14 cellular contexts compared by ENCODE assay signal in the genomic region with DNA sequence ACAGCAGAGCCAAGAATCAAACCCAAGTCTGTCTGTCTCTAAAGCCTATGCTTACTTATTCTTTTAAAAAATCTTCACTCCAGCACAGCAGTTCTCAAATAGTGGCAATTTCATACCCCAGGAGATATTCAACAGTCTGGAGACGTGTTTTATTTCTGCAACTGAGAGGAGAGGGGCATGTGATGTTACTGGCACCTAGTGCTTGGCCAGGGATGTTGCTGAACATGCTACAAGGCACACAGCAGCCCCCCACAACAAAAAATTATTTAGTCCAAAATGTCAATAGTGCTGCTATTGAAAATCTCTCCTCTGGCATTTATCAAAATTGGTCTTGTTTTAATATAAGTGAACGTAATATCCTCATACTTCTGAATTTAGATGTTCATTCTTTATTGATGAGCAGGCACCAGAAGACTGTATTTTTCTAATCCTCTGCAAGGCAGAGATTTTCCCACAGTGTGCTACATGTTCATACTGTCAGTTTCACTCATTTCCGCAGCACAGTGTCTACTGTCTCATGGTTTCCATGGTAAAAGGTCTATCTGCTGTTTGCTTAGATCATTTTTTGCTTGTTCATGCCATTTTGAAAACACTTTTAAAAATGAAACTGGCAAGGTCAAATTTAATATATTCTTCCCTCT.
"Had no signal": no experiment of that assay in that cellular context is flagged by ENCODE, and none has a peak within 500 bp of the region (broad histone marks: within the 10 kb centered on the region; RNA-seq: fewer than 3 reads in every experiment).

No MANE protein-coding gene starts in this region.

- FAIRE-seq: kidney had no signal

- ATAC-seq: activated CD4-positive, CD25-positive, alpha-beta regulatory T cell treated with anti-CD3 and anti-CD28 coated beads, Interleukin-2, amount 50 U/mL, for 24 hours; effector memory CD8-positive, alpha-beta T cell; right lobe of liver; stimulated activated naive CD8-positive, alpha-beta T cell treated with anti-CD3 and anti-CD28 coated beads, Interleukin-15, amount 100 ng/mL, for 72 hours had no signal

- H3K27ac ChIP-seq: hepatocyte, left ventricle myocardium inferior, right lobe of liver, testis, upper lobe of left lung had no signal

- H2AFZ ChIP-seq: hepatocyte had no signal

- H3K4me3 ChIP-seq: hepatocyte, left ventricle myocardium inferior, right lobe of liver, testis, upper lobe of left lung had no signal

- H3K9me3 ChIP-seq: left ventricle myocardium inferior, right lobe of liver, testis, upper lobe of left lung had no signal

- H3K4me2 ChIP-seq: hepatocyte had no signal

- H3K36me3 ChIP-seq: left ventricle myocardium inferior, right lobe of liver, upper lobe of left lung had no signal

- H3K79me2 ChIP-seq: hepatocyte had no signal

- H3K27me3 ChIP-seq: hepatocyte, right lobe of liver, testis, upper lobe of left lung had no signal

- H3K4me1 ChIP-seq: left ventricle myocardium inferior, right lobe of liver, testis, upper lobe of left lung had no signal

- DNase-seq: activated CD4-positive, alpha-beta T cell treated with anti-CD3 and anti-CD28 coated beads, Interleukin-2, amount 50 U/mL, for 4 hours; activated naive CD4-positive, alpha-beta T cell; activated naive CD8-positive, alpha-beta T cell treated with anti-CD3 and anti-CD28 coated beads, Interleukin-2, amount 10 ng/mL, durations not matched to agents 7 days and 5 days; activated T-cell treated with anti-CD3 and anti-CD28 coated beads for 4 hours; effector memory CD8-positive, alpha-beta T cell; kidney; left ventricle myocardium inferior; naive B cell; right lobe of liver; stimulated activated naive CD8-positive, alpha-beta T cell treated with anti-CD3 and anti-CD28 coated beads, Interleukin-15, amount 100 ng/mL, for 72 hours; testis; upper lobe of left lung had no signal
